Comparison of ENCODE assay signal across 8 cellular contexts in genomic region chr3:126679318-126679751, GRCh38. TPM values are rescaled to one million over a fixed set of nuclear protein-coding genes. Genes with fewer than 3 reads are reported as not detected.
DNase-seq lines count a peak whose midpoint lies in the region; ATAC-seq lines count a peak whose summit lies in the region.

No MANE protein-coding gene starts in this region.

- ATAC-seq in T-helper 17 cell (peak; percentile 83), left cardiac atrium (peak; percentile 84 to 94), aorta (ENCODE audit: low FRiP score) (peak; percentile 92)

- peak overlapping the region; percentile 7 for H3K9ac ChIP-seq in adipocyte (ENCODE audit: low read length)

- H3K4me3 Mint-ChIP-seq in T-helper 17 cell = peak overlapping the region; percentile 12

- H3K27ac Mint-ChIP-seq in T-helper 17 cell = no peak overlapping the region

- no peaks in the 10 kb centered on the region for H3K36me3 ChIP-seq in adipocyte (ENCODE audit: control insufficient read depth, insufficient read depth, low read length, severe bottlenecking)
- H3K36me3 ChIP-seq in aorta (ENCODE audit: control insufficient read depth in 1 of 2, insufficient read depth in 2 of 2, low read length in 1 of 2) = no peaks in the 10 kb centered on the region

- H3K27me3 Mint-ChIP-seq in T-helper 17 cell = peaks cover 43% of the 10 kb centered on the region

- DNase-seq in NCI-H187 (lab: John Stamatoyannopoulos, UW) = peak; percentile 51 to 76
- DNase-seq in NCI-H187 treated with DMSO at 0.1 percent for 48 hours (lab: John Stamatoyannopoulos, UW) = no peak
- DNase-seq in NCI-H1436 (lab: John Stamatoyannopoulos, UW) = peak; percentile 82
- peak; percentile 55 to 75 (median 59) for DNase-seq in T-helper 17 cell
- peak; percentile 90 for DNase-seq in adipocyte (ENCODE audit: low read depth)
- peak; percentile 80 for DNase-seq in left cardiac atrium
- DNase-seq in renal cortical epithelial cell (ENCODE audit: low read depth) = peak; percentile 50
- peak; percentile 85 to 95 for DNase-seq in aorta

- WGBS in aorta, 2 donors = 1% methylated on average over 20 of the region's 20 CpGs

- no peaks in the 10 kb centered on the region for H3K9me3 ChIP-seq in T-helper 17 cell (ENCODE audit: control insufficient read depth, low read length, poor library complexity, severe bottlenecking)
- H3K9me3 ChIP-seq in adipocyte (ENCODE audit: control insufficient read depth, low read length) = peaks cover 3% of the 10 kb centered on the region
- no peaks in the 10 kb centered on the region for H3K9me3 ChIP-seq in aorta (ENCODE audit: control insufficient read depth, low read length)

- H3K4me1 ChIP-seq in adipocyte (ENCODE audit: control insufficient read depth, insufficient read depth, low read length) = no peaks in the 10 kb centered on the region
- H3K4me1 ChIP-seq in aorta (ENCODE audit: control insufficient read depth in 1 of 2, insufficient read depth in 2 of 2, low read length in 2 of 2) = no peaks in the 10 kb centered on the region

- H3K4me1 Mint-ChIP-seq in T-helper 17 cell = peaks cover 5% of the 10 kb centered on the region

- intact Hi-C loops in left cardiac atrium (cut with DNase I) (loop anchor here (2.0 to 10.0 kb wide), 5 partner anchors 303 to 868 kb away; partner anchors contain the start of gene PLXNA1 (in 1 of the 2)), aorta (cut with DNase I) (loop anchor here (2.0 to 10.0 kb wide), 4 partner anchors 73 to 865 kb away; partner anchors contain the start of gene PLXNA1 (in 2 of the 2))

- H3K27me3 ChIP-seq in adipocyte (replicated peaks; ENCODE audit: control insufficient read depth, insufficient read depth, low read length) (peaks cover 6% of the 10 kb centered on the region), aorta (ENCODE audit: control insufficient read depth in 1 of 2, insufficient read depth in 2 of 2, low read length in 1 of 2) (no peaks in the 10 kb centered on the region)

- H3K27ac ChIP-seq in aorta (ENCODE audit: low read depth in 1 of 2, low read length in 2 of 2) = no peak overlapping the region

- no peaks in the 10 kb centered on the region for H3K36me3 Mint-ChIP-seq in T-helper 17 cell (ENCODE audit: low read depth)

- H3K4me3 ChIP-seq in adipocyte (ENCODE audit: low read length) = no peak overlapping the region
- no peak overlapping the region for H3K4me3 ChIP-seq in aorta (ENCODE audit: low read length in 2 of 2)

RNA-seq across cellular contexts. Expression of gene TXNRD3, which starts 24.4 kb away (rescaled TPM):
- under 1 TPM; 0.50 TPM for total RNA-seq in T-helper 17 cell
- total RNA-seq in left cardiac atrium = 1 to 10 TPM; 4.0 to 7.3 TPM
- total RNA-seq in renal cortical epithelial cell = 9.5 and 11.5 TPM in 2 replicates
- 10 to 100 TPM in 1 of 2 donors, 1 to 10 TPM in 1; 7.6 to 13.7 TPM for total RNA-seq in aorta
- polyA plus RNA-seq in aorta = 1 to 10 TPM; 3.6 to 3.7 TPM

RNA-seq across cellular contexts. Expression of gene CHCHD6, which starts 24.7 kb away (rescaled TPM):
- total RNA-seq in T-helper 17 cell (10 to 100 TPM; 10.5 to 14.9 TPM), left cardiac atrium (1 to 10 TPM; 7.8 to 7.9 TPM), renal cortical epithelial cell (8.3 and 12.6 TPM in 2 replicates), aorta (10 to 100 TPM; 10.8 to 11.0 TPM)
- polyA plus RNA-seq in aorta = 10 to 100 TPM; 12.9 to 24.6 TPM
